In genomic region chr1:227543283-227544066, GRCh38 we compare ENCODE assay signal across 12 cellular contexts. TPM values are rescaled to one million over a fixed set of nuclear protein-coding genes. Genes with fewer than 3 reads are reported as not detected.
DNase-seq lines count a peak whose midpoint lies in the region; ATAC-seq and TF ChIP-seq lines count a peak whose summit lies in the region.
"Had no signal": no experiment of that assay in that cellular context is flagged by ENCODE, and none has a peak within 500 bp of the region (broad histone marks: within the 10 kb centered on the region; RNA-seq: fewer than 3 reads in every experiment).

No MANE protein-coding gene starts in this region.

- H3K4me1 ChIP-seq in mucosa of descending colon (ENCODE audit: low read depth), result peaks cover 20% of the 10 kb centered on the region
- H3K4me1 ChIP-seq in subcutaneous abdominal adipose tissue (ENCODE audit: control insufficient read depth in 5 of 5, insufficient read depth in 5 of 5, low read length in 5 of 5), result peaks cover 0 to 19% (median 15%) of the 10 kb centered on the region in 5 donors

- no peak for DNase-seq in activated naive CD4-positive, alpha-beta T cell treated with anti-CD3 and anti-CD28 coated beads for 36 hours
- no peak for DNase-seq in activated naive CD4-positive, alpha-beta T cell treated with anti-CD3 and anti-CD28 coated beads, Interleukin-2, amount 50 U/mL, for 16 hours
- no peak for DNase-seq in activated naive CD8-positive, alpha-beta T cell treated with anti-CD3 and anti-CD28 coated beads for 36 hours
- DNase-seq in mucosa of descending colon, result peak in 2 of 3 donors; percentile 29 to 33
- DNase-seq in omental fat pad (ENCODE audit: low spot score), result no peak
- no peak for DNase-seq in SIG-M5 (lab: John Stamatoyannopoulos, UW)
- DNase-seq in NAMALWA (ENCODE audit: low spot score), result no peak
- DNase-seq: GF-D8, NCI-H187 treated with DMSO at 0.1 percent for 48 hours had no signal

- TF ChIP-seq CTCF in mucosa of descending colon (IDR thresholded peaks at IDR 0.05) (no peak), omental fat pad (IDR thresholded peaks at IDR 0.05) (no peak)

- no peaks in the 10 kb centered on the region for H3K27me3 ChIP-seq in subcutaneous abdominal adipose tissue (ENCODE audit: control insufficient read depth in 5 of 5, insufficient read depth in 4 of 5, low read length in 5 of 5)
- H3K27me3 ChIP-seq: pancreas, tibial nerve had no signal

- H3K36me3 Mint-ChIP-seq in activated naive CD4-positive, alpha-beta T cell treated with anti-CD3 and anti-CD28 coated beads for 36 hours (ENCODE audit: low read depth), result no peaks in the 10 kb centered on the region
- no peaks in the 10 kb centered on the region for H3K36me3 Mint-ChIP-seq in activated naive CD8-positive, alpha-beta T cell treated with anti-CD3 and anti-CD28 coated beads for 36 hours

- CTCF ChIA-PET in activated naive CD4-positive, alpha-beta T cell treated with anti-CD3 and anti-CD28 coated beads for 36 hours (lab: Charles Lee), result interaction anchor here (0.6 to 1.2 kb wide), 8 partner anchors 10 to 630 kb away, joined by 3 to 8 read pairs (median 4); partner anchors contain the start of gene ZNF678

- peak overlapping the region in 1 of 5 donors; percentile 83 for H3K9ac ChIP-seq in subcutaneous abdominal adipose tissue (ENCODE audit: low read length in 5 of 5)

- no peaks in the 10 kb centered on the region for H3K36me3 ChIP-seq in mucosa of descending colon (ENCODE audit: low read depth)
- no peaks in the 10 kb centered on the region for H3K36me3 ChIP-seq in subcutaneous abdominal adipose tissue (ENCODE audit: control insufficient read depth in 5 of 5, insufficient read depth in 5 of 5, low read length in 5 of 5)
- H3K36me3 ChIP-seq: pancreas, tibial nerve had no signal

- intact Hi-C loops in activated naive CD4-positive, alpha-beta T cell treated with anti-CD3 and anti-CD28 coated beads for 36 hours (cut with micrococcal nuclease), result loop anchor here (2.0 to 10.0 kb wide), 3 partner anchors 184 to 917 kb away; partner anchors contain the start of gene WNT9A
- intact Hi-C loops in mucosa of descending colon (cut with DNase I, micrococcal nuclease), result no loop called here

- no peak overlapping the region for H3K4me3 ChIP-seq in mucosa of descending colon
- peak overlapping the region in 3 of 5 donors; percentile 50 to 79 (median 61) for H3K4me3 ChIP-seq in subcutaneous abdominal adipose tissue (ENCODE audit: low read depth in 1 of 5, low read length in 5 of 5)

- peaks cover 5% of the 10 kb centered on the region for H3K4me1 Mint-ChIP-seq in activated naive CD4-positive, alpha-beta T cell treated with anti-CD3 and anti-CD28 coated beads for 36 hours (ENCODE audit: low read depth)
- H3K4me1 Mint-ChIP-seq in activated naive CD8-positive, alpha-beta T cell treated with anti-CD3 and anti-CD28 coated beads for 36 hours, result peaks cover 3% of the 10 kb centered on the region

- H3K27ac Mint-ChIP-seq in activated naive CD4-positive, alpha-beta T cell treated with anti-CD3 and anti-CD28 coated beads for 36 hours, result no peak overlapping the region
- H3K27ac Mint-ChIP-seq in activated naive CD8-positive, alpha-beta T cell treated with anti-CD3 and anti-CD28 coated beads for 36 hours, result peak overlapping the region; percentile 67

- no peaks in the 10 kb centered on the region for H3K9me3 Mint-ChIP-seq in activated naive CD4-positive, alpha-beta T cell treated with anti-CD3 and anti-CD28 coated beads for 36 hours
- H3K9me3 Mint-ChIP-seq in activated naive CD8-positive, alpha-beta T cell treated with anti-CD3 and anti-CD28 coated beads for 36 hours, result no peaks in the 10 kb centered on the region

- H3K4me3 Mint-ChIP-seq in activated naive CD4-positive, alpha-beta T cell treated with anti-CD3 and anti-CD28 coated beads for 36 hours, result peak overlapping the region; percentile 56
- H3K4me3 Mint-ChIP-seq in activated naive CD8-positive, alpha-beta T cell treated with anti-CD3 and anti-CD28 coated beads for 36 hours, result peak overlapping the region; percentile 43

- H3K9me3 ChIP-seq in mucosa of descending colon (no peaks in the 10 kb centered on the region), subcutaneous abdominal adipose tissue (ENCODE audit: control insufficient read depth in 5 of 5, low read length in 5 of 5) (no peaks in the 10 kb centered on the region)
- H3K9me3 ChIP-seq: pancreas, tibial nerve had no signal

- H3K27ac ChIP-seq in subcutaneous abdominal adipose tissue (ENCODE audit: low read depth, low read length), result no peak overlapping the region

- H3K27me3 Mint-ChIP-seq in activated naive CD4-positive, alpha-beta T cell treated with anti-CD3 and anti-CD28 coated beads for 36 hours (ENCODE audit: low read depth), result no peaks in the 10 kb centered on the region
- no peaks in the 10 kb centered on the region for H3K27me3 Mint-ChIP-seq in activated naive CD8-positive, alpha-beta T cell treated with anti-CD3 and anti-CD28 coated beads for 36 hours

- ATAC-seq in mucosa of descending colon (no peak), omental fat pad (ENCODE audit: low FRiP score) (no peak)

RNA-seq across cellular contexts. Expression of gene ZNF678, which starts 19.9 kb away (rescaled TPM):
- 1 to 10 TPM; 9.5 TPM for total RNA-seq in activated naive CD4-positive, alpha-beta T cell treated with anti-CD3 and anti-CD28 coated beads for 36 hours
- total RNA-seq in activated naive CD8-positive, alpha-beta T cell treated with anti-CD3 and anti-CD28 coated beads for 36 hours, result 1 to 10 TPM; 5.5 to 5.6 TPM
- 10 to 100 TPM in 1 of 3 donors, 1 to 10 TPM in 2; 6.8 to 10.4 (median 8.9) TPM for total RNA-seq in mucosa of descending colon
- total RNA-seq in omental fat pad, result 1 to 10 TPM; 4.9 to 9.9 (median 6.4) TPM

Comparison
In these comparisons a context has a peak if more than half of its experiments do, and no peak if none do; other contexts are left out.
1. DNase-seq: peak in mucosa of descending colon (2 of 3); none in activated naive CD4-positive, alpha-beta T cell treated with anti-CD3 and anti-CD28 coated beads for 36 hours (single experiment), activated naive CD4-positive, alpha-beta T cell treated with anti-CD3 and anti-CD28 coated beads, Interleukin-2, amount 50 U/mL, for 16 hours (single experiment), activated naive CD8-positive, alpha-beta T cell treated with anti-CD3 and anti-CD28 coated beads for 36 hours (single experiment), omental fat pad (single experiment), SIG-M5 (single experiment) and NAMALWA (single experiment).